ENCODE assay signal across 8 cellular contexts in genomic region chrX:47561653-47562151, GRCh38. TPM values are rescaled to one million over a fixed set of nuclear protein-coding genes. Genes with fewer than 3 reads are reported as not detected.
A peak's percentile ranks its signal among the peaks of the same experiment; 100 is the strongest.
DNase-seq lines count a peak whose midpoint lies in the region; ATAC-seq, FAIRE-seq and TF ChIP-seq lines count a peak whose summit lies in the region.

No MANE protein-coding gene starts in this region.

- H3K27me3 ChIP-seq in keratinocyte (ENCODE audit: control insufficient read depth, extremely low read depth, insufficient read depth, low read length) (no peaks in the 10 kb centered on the region), subcutaneous abdominal adipose tissue (ENCODE audit: control insufficient read depth in 5 of 5, insufficient read depth in 4 of 5, low read length in 5 of 5) (peaks cover 0 to 2% (median 0%) of the 10 kb centered on the region in 5 donors)

- H3K36me3 Mint-ChIP-seq in T-helper 1 cell treated with Interleukin-12 subunit alpha and Interleukin-12 subunit beta and Interleukin-4 antibody, amounts not matched to agents 30 μg/mL and 1 μg/mL, for 36 hours (ENCODE audit: low read depth), result peaks cover 21% of the 10 kb centered on the region
- H3K36me3 Mint-ChIP-seq in activated naive CD8-positive, alpha-beta T cell treated with anti-CD3 and anti-CD28 coated beads, Interleukin-2, amount 10 ng/mL, durations not matched to agents 7 days and 5 days, result peaks cover 7% of the 10 kb centered on the region

- H3K9me1 ChIP-seq in keratinocyte (ENCODE audit: control insufficient read depth, extremely low read depth, insufficient read depth, low read length), result no peaks in the 10 kb centered on the region

- dilution Hi-C loops in keratinocyte (cut with MboI; ENCODE audit: extremely low pct_ligation_motif_present, low sequenced_read_pairs), result no loop called here

- H4K20me1 ChIP-seq in keratinocyte (ENCODE audit: control insufficient read depth, extremely low read depth, insufficient read depth, low read length), result no peaks in the 10 kb centered on the region

- H2AFZ ChIP-seq in keratinocyte (ENCODE audit: control insufficient read depth, low read length), result peak overlapping the region; percentile 6

- peak overlapping the region; percentile 70 for H3K4me2 ChIP-seq in keratinocyte (ENCODE audit: control insufficient read depth, extremely low read depth, insufficient read depth, low read depth, low read length)

- no peaks in the 10 kb centered on the region for H3K27me3 Mint-ChIP-seq in T-helper 1 cell treated with Interleukin-12 subunit alpha and Interleukin-12 subunit beta and Interleukin-4 antibody, amounts not matched to agents 30 μg/mL and 1 μg/mL, for 36 hours (ENCODE audit: low read depth)
- no peaks in the 10 kb centered on the region for H3K27me3 Mint-ChIP-seq in activated naive CD8-positive, alpha-beta T cell treated with anti-CD3 and anti-CD28 coated beads, Interleukin-2, amount 10 ng/mL, durations not matched to agents 7 days and 5 days

- H3K27ac ChIP-seq in keratinocyte (ENCODE audit: control insufficient read depth, insufficient read depth, low read length) (peak overlapping the region; percentile 82), subcutaneous abdominal adipose tissue (ENCODE audit: low read depth, low read length) (peak overlapping the region; percentile 84)

- no peaks in the 10 kb centered on the region for H3K9me3 Mint-ChIP-seq in T-helper 1 cell treated with Interleukin-12 subunit alpha and Interleukin-12 subunit beta and Interleukin-4 antibody, amounts not matched to agents 30 μg/mL and 1 μg/mL, for 36 hours
- no peaks in the 10 kb centered on the region for H3K9me3 Mint-ChIP-seq in activated naive CD8-positive, alpha-beta T cell treated with anti-CD3 and anti-CD28 coated beads, Interleukin-2, amount 10 ng/mL, durations not matched to agents 7 days and 5 days

- H3K4me3 ChIP-seq in keratinocyte (ENCODE audit: control insufficient read depth in 2 of 3, extremely low read depth in 1 of 3, insufficient read depth in 2 of 3, low read depth in 1 of 3, low read length in 3 of 3) (peak overlapping the region; percentile 54 to 85 (median 70)), subcutaneous abdominal adipose tissue (ENCODE audit: low read depth in 1 of 5, low read length in 5 of 5) (peak overlapping the region; percentile 60 to 83 (median 77))

- H3K4me1 Mint-ChIP-seq in T-helper 1 cell treated with Interleukin-12 subunit alpha and Interleukin-12 subunit beta and Interleukin-4 antibody, amounts not matched to agents 30 μg/mL and 1 μg/mL, for 36 hours (ENCODE audit: low read depth), result peaks cover 30% of the 10 kb centered on the region
- H3K4me1 Mint-ChIP-seq in activated naive CD8-positive, alpha-beta T cell treated with anti-CD3 and anti-CD28 coated beads, Interleukin-2, amount 10 ng/mL, durations not matched to agents 7 days and 5 days, result peaks cover 24% of the 10 kb centered on the region

- no peaks in the 10 kb centered on the region for H3K9me3 ChIP-seq in keratinocyte (ENCODE audit: control insufficient read depth, low read depth, low read length)
- H3K9me3 ChIP-seq in subcutaneous abdominal adipose tissue (ENCODE audit: control insufficient read depth in 5 of 5, low read length in 5 of 5), result peaks cover 0 to 5% (median 0%) of the 10 kb centered on the region in 5 donors

- no peak for ATAC-seq in activated naive CD8-positive, alpha-beta T cell treated with anti-CD3 and anti-CD28 coated beads, Interleukin-2, amount 10 ng/mL, durations not matched to agents 7 days and 5 days (ENCODE audit: low read depth)
- no peak for ATAC-seq in GM21576 (IDR thresholded peaks at IDR 0.05; ENCODE audit: unreplicated experiment)

- peaks cover 15% of the 10 kb centered on the region for H3K79me2 ChIP-seq in keratinocyte (ENCODE audit: control insufficient read depth, insufficient read depth, low read length)

- H3K36me3 ChIP-seq in keratinocyte (ENCODE audit: control insufficient read depth in 2 of 2, extremely low read depth in 1 of 2, insufficient read depth in 2 of 2, low read length in 2 of 2), result peaks cover 0 to under 1% of the 10 kb centered on the region in 2 experiments
- H3K36me3 ChIP-seq in subcutaneous abdominal adipose tissue (ENCODE audit: control insufficient read depth in 5 of 5, insufficient read depth in 5 of 5, low read length in 5 of 5), result peaks cover 0 to 30% (median 24%) of the 10 kb centered on the region in 5 donors

- in situ Hi-C loops in GM13977 (cut with MboI; ENCODE audit: low pct_unique_long_range_greater_than_20kb, low sequenced_read_pairs, unreplicated experiment), result no loop called here

- intact Hi-C loops in posterior cingulate gyrus (cut with DNase I), result loop anchor here (5.0 kb wide), 1 partner anchor 81 kb away; no protein-coding TSS in a partner anchor

- no peak for DNase-seq in T-helper 1 cell
- no peak for DNase-seq in activated naive CD8-positive, alpha-beta T cell treated with anti-CD3 and anti-CD28 coated beads, Interleukin-2, amount 10 ng/mL, durations not matched to agents 7 days and 5 days
- DNase-seq in keratinocyte (ENCODE audit: low read depth, low spot score), result no peak
- no peak for DNase-seq in GM13977 (ENCODE audit: low spot score)
- no peak for DNase-seq in posterior cingulate gyrus

- TF ChIP-seq CTCF in keratinocyte (optimal IDR thresholded peaks at IDR 0.05 in 1 of 3, IDR thresholded peaks at IDR 0.05 in 1 of 3, conservative IDR thresholded peaks at IDR 0.05 in 1 of 3; ENCODE audit: extremely low read depth in 1 of 3, insufficient read depth in 2 of 3, low read length in 3 of 3) (no peak), GM13977 (IDR thresholded peaks at IDR 0.05; ENCODE audit: extremely low read depth, insufficient read depth, missing control alignments) (no peak)

- POLR2A ChIA-PET in activated naive CD8-positive, alpha-beta T cell treated with anti-CD3 and anti-CD28 coated beads, Interleukin-2, amount 10 ng/mL, durations not matched to agents 7 days and 5 days (lab: Charles Lee), result interaction anchor here (0.5 to 0.7 kb wide), 3 partner anchors 20 to 94 kb away, joined by 3 read pairs; partner anchors contain the start of gene TIMP1

- H3K27ac Mint-ChIP-seq in T-helper 1 cell treated with Interleukin-12 subunit alpha and Interleukin-12 subunit beta and Interleukin-4 antibody, amounts not matched to agents 30 μg/mL and 1 μg/mL, for 36 hours, result peak overlapping the region; percentile 98
- H3K27ac Mint-ChIP-seq in activated naive CD8-positive, alpha-beta T cell treated with anti-CD3 and anti-CD28 coated beads, Interleukin-2, amount 10 ng/mL, durations not matched to agents 7 days and 5 days, result peak overlapping the region; percentile 99

- H3K4me1 ChIP-seq in keratinocyte (ENCODE audit: control insufficient read depth, extremely low read depth, insufficient read depth, low read length) (peaks cover 4% of the 10 kb centered on the region), subcutaneous abdominal adipose tissue (ENCODE audit: control insufficient read depth in 5 of 5, insufficient read depth in 5 of 5, low read length in 5 of 5) (peaks cover 3 to 25% (median 12%) of the 10 kb centered on the region in 5 donors)

- peak overlapping the region; percentile 91 for H3K4me3 Mint-ChIP-seq in T-helper 1 cell treated with Interleukin-12 subunit alpha and Interleukin-12 subunit beta and Interleukin-4 antibody, amounts not matched to agents 30 μg/mL and 1 μg/mL, for 36 hours
- H3K4me3 Mint-ChIP-seq in activated naive CD8-positive, alpha-beta T cell treated with anti-CD3 and anti-CD28 coated beads, Interleukin-2, amount 10 ng/mL, durations not matched to agents 7 days and 5 days, result peak overlapping the region; percentile 96

- H3K9ac ChIP-seq in keratinocyte (ENCODE audit: control insufficient read depth, extremely low read depth, insufficient read depth, low read length) (peak overlapping the region; percentile 83), subcutaneous abdominal adipose tissue (ENCODE audit: low read length in 5 of 5) (peak overlapping the region; percentile 28 to 78 (median 70))

- FAIRE-seq in keratinocyte (lab: Jason Lieb, UNC), result no peak

RNA-seq across cellular contexts. Expression of gene ARAF, which starts 0.7 kb away (rescaled TPM):
- 10 to 100 TPM; 78.5 to 79.3 TPM for total RNA-seq in activated naive CD8-positive, alpha-beta T cell treated with anti-CD3 and anti-CD28 coated beads, Interleukin-2, amount 10 ng/mL, durations not matched to agents 7 days and 5 days
- 21.3 to 40.5 TPM (median 22.4 TPM) in 3 replicates for polyA plus RNA-seq in keratinocyte
- polyA plus RNA-seq in keratinocyte (2011; ENCODE audit: low read depth), result 5.6 TPM
- polyA plus RNA-seq in keratinocyte (2011; cell fraction: cytosol; rRNA removed), result 28.4 and 29.0 TPM in 2 replicates
- 47.8 and 49.4 TPM in 2 replicates for polyA plus RNA-seq in keratinocyte (2011; cell fraction: nucleus; rRNA removed)
- polyA plus RNA-seq in keratinocyte (2012; ENCODE audit: low replicate concordance), result 22.9 and 34.4 TPM in 2 replicates
- 43.0 to 96.2 TPM (median 65.5 TPM) in 3 replicates for polyA minus RNA-seq in keratinocyte
- 23.4 TPM for polyA minus RNA-seq in keratinocyte (2011; cell fraction: cytosol; rRNA and poly(A)+ RNA removed)
- polyA minus RNA-seq in keratinocyte (2011; cell fraction: nucleus; rRNA and poly(A)+ RNA removed), result 12.7 and 20.2 TPM in 2 replicates

RNA-seq across cellular contexts. Expression of gene TIMP1, which starts 20.5 kb away (rescaled TPM):
- 10 to 100 TPM; 54.9 to 56.0 TPM for total RNA-seq in activated naive CD8-positive, alpha-beta T cell treated with anti-CD3 and anti-CD28 coated beads, Interleukin-2, amount 10 ng/mL, durations not matched to agents 7 days and 5 days
- 151 to 328 TPM (median 162 TPM) in 3 replicates for polyA plus RNA-seq in keratinocyte
- polyA plus RNA-seq in keratinocyte (2011; ENCODE audit: low read depth), result 10.1 TPM
- polyA plus RNA-seq in keratinocyte (2011; cell fraction: cytosol; rRNA removed), result 143 and 188 TPM in 2 replicates
- polyA plus RNA-seq in keratinocyte (2011; cell fraction: nucleus; rRNA removed), result 127 and 170 TPM in 2 replicates
- 180 and 201 TPM in 2 replicates for polyA plus RNA-seq in keratinocyte (2012; ENCODE audit: low replicate concordance)
- polyA minus RNA-seq in keratinocyte, result 329 to 825 TPM (median 346 TPM) in 3 replicates
- polyA minus RNA-seq in keratinocyte (2011; cell fraction: cytosol; rRNA and poly(A)+ RNA removed), result 340 TPM
- polyA minus RNA-seq in keratinocyte (2011; cell fraction: nucleus; rRNA and poly(A)+ RNA removed), result 88.3 and 93.9 TPM in 2 replicates

RNA-seq across cellular contexts. Expression of gene SYN1, which starts 58.0 kb away (rescaled TPM):
- under 1 TPM; 0.37 to 1.00 TPM for total RNA-seq in activated naive CD8-positive, alpha-beta T cell treated with anti-CD3 and anti-CD28 coated beads, Interleukin-2, amount 10 ng/mL, durations not matched to agents 7 days and 5 days
- polyA plus RNA-seq in keratinocyte, result 0.07 to 0.36 TPM in 2 of 3 replicates, not detected in the other
- polyA plus RNA-seq in keratinocyte (2011; ENCODE audit: low read depth), result 0.49 TPM
- 0.34 and 0.56 TPM in 2 replicates for polyA plus RNA-seq in keratinocyte (2011; cell fraction: cytosol; rRNA removed)
- 0.19 and 1.1 TPM in 2 replicates for polyA plus RNA-seq in keratinocyte (2011; cell fraction: nucleus; rRNA removed)
- polyA plus RNA-seq in keratinocyte (2012; ENCODE audit: low replicate concordance), result 0.85 and 1.2 TPM in 2 replicates
- polyA minus RNA-seq in keratinocyte, result 0.10 to 3.0 TPM in 2 of 3 replicates, not detected in the other
- polyA minus RNA-seq in keratinocyte (2011; cell fraction: cytosol; rRNA and poly(A)+ RNA removed), result not detected
- 0.32 TPM in 1 of 2 replicates, not detected in the other for polyA minus RNA-seq in keratinocyte (2011; cell fraction: nucleus; rRNA and poly(A)+ RNA removed)
